ENCODE assay signal across 1 cellular context in the genomic region with DNA sequence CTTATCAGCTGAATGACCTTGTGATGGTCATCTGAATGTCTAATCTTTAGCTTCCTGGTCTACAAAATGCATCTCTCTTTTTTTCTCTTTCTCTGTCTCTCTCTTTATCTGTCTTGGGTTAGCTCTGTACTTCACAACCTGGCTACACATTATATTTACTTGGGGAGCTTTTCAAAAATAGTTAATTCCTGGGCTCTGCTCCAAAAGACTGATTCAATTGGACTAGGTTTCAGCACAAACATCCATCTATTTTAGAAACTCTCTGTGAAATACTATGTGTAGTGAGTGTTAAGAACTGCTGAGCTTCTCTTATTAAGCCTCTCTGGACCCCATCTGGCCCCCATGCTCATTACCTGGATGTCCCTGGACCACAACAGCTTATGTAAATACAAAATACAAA.
TF ChIP-seq lines count a peak whose summit lies in the region.

No MANE protein-coding gene starts in this region.

TF ChIP-seq in IMR-90, 13 proteins besides CTCF, POLR2A, EP300 and RAD21 (continued from another document):
- TF ChIP-seq SMC3 (IDR thresholded peaks at IDR 0.05; ENCODE audit: low read depth, low read length) (no peak), RFX5 (IDR thresholded peaks at IDR 0.05; ENCODE audit: low read depth, low read length) (no peak), BHLHE40 (IDR thresholded peaks at IDR 0.05; ENCODE audit: low read depth, low read length) (no peak), CHD1 (IDR thresholded peaks at IDR 0.05; ENCODE audit: low read depth, low read length) (no peak), MAFK (IDR thresholded peaks at IDR 0.05; ENCODE audit: low read depth, low read length) (no peak), FOS (IDR thresholded peaks at IDR 0.05; ENCODE audit: low read depth, low read length) (no peak)
- TF ChIP-seq, protein P1, sequence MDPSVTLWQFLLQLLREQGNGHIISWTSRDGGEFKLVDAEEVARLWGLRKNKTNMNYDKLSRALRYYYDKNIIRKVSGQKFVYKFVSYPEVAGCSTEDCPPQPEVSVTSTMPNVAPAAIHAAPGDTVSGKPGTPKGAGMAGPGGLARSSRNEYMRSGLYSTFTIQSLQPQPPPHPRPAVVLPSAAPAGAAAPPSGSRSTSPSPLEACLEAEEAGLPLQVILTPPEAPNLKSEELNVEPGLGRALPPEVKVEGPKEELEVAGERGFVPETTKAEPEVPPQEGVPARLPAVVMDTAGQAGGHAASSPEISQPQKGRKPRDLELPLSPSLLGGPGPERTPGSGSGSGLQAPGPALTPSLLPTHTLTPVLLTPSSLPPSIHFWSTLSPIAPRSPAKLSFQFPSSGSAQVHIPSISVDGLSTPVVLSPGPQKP (IDR thresholded peaks at IDR 0.05; ENCODE audit: borderline replicate concordance, low read depth, low read length) = no peak
